8 cellular contexts compared by ENCODE assay signal in the genomic region with DNA sequence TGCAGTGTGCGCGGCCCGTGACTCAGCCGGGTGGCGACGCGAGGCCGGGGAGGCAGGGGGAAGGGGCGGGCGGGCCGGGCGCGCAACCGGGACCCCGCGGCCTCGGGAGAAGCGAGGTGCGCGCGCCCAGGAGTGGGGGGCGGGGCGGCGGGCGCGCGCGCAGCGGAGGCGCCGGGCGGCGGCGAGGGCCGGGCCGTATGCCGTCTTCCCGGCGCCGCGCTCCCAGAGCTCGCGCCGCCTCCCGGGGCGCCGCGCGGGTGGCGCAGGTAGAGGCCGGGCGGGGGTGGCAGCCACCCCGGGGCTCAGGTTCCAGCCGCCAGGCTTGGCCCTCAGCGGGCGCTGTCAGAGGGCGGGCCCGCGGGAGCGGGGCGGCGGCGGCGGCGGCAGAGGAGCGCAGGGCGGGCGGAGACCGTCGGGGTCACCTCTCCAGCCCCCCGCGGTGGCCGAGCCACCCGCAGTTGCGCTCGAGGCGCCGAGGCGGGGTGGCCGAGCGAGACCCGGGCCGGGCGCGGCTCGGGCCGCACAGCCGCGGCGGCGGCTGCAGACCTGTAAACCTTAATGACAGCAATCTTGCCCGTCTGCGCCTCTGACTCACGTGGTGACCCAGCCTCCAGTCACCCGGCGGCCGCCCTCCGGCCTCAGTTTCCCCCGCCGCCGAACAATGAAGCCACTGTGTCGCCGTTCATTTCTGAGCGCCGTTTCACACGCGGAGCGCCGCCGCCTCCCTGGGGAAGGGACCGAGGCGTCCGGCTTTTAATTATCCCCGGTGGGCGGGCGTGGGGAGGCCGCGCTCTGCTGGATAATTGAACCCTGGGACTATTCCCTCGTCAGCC. TPM values are rescaled to one million over a fixed set of nuclear protein-coding genes. Genes with fewer than 3 reads are reported as not detected.
DNase-seq lines count a peak whose midpoint lies in the region; ATAC-seq, FAIRE-seq and TF ChIP-seq lines count a peak whose summit lies in the region.

No MANE protein-coding gene starts in this region.

- H3K9me3 ChIP-seq in Karpas-422 (ENCODE audit: low read length) = no peaks in the 10 kb centered on the region

- FAIRE-seq in bronchial epithelial cell (lab: Jason Lieb, UNC) = no peak

- no peaks in the 10 kb centered on the region for H3K27me3 ChIP-seq in Karpas-422 (ENCODE audit: low read length)
- H3K27me3 ChIP-seq in bronchial epithelial cell (ENCODE audit: control insufficient read depth, insufficient read depth, low read length) = no peaks in the 10 kb centered on the region

- H3K27ac ChIP-seq in Karpas-422 (ENCODE audit: low read length) (no peak overlapping the region), VCaP (peak overlapping the region; percentile 80)

- peaks cover 8% of the 10 kb centered on the region for H3K4me1 ChIP-seq in Karpas-422 (ENCODE audit: low read length)

- H3K9ac ChIP-seq in Karpas-422 (ENCODE audit: low read length) = peak overlapping the region; percentile 51; the same call in 1 of the 2 replicates

- H3K79me2 ChIP-seq in Karpas-422 (ENCODE audit: low read length) = no peaks in the 10 kb centered on the region

- peak overlapping the region; percentile 56 for H3K4me2 ChIP-seq in Karpas-422 (ENCODE audit: low read depth, low read length, poor library complexity, severe bottlenecking)

- DNase-seq in D341Med (ENCODE audit: low spot score) (peak; percentile 97), Karpas-422 (peak; percentile 61), bronchial epithelial cell (ENCODE audit: low read depth) (no peak), left lobe of liver (ENCODE audit: low spot score) (peak; percentile 78), NCI-H446 treated with DMSO at 0.1 percent for 48 hours (lab: John Stamatoyannopoulos, UW) (no peak)
- DNase-seq in stimulated activated CD4-positive, alpha-beta T cell treated with anti-CD3 and anti-CD28 coated beads, Interleukin-4, amount 100 ng/mL, for 24 hours = peak; percentile 62

- no peaks in the 10 kb centered on the region for H4K20me1 ChIP-seq in Karpas-422 (ENCODE audit: insufficient read depth, low read depth, low read length)

- H3K4me3 ChIP-seq in Karpas-422 (ENCODE audit: low read length) (peak overlapping the region; percentile 62), bronchial epithelial cell (ENCODE audit: low read depth, low read length) (peak overlapping the region; percentile 58)

- H3K9me2 ChIP-seq in Karpas-422 (replicated peaks; ENCODE audit: insufficient read depth, low read length) = no peaks in the 10 kb centered on the region

- no peak for TF ChIP-seq CTCF in VCaP (conservative IDR thresholded peaks at IDR 0.05)
- TF ChIP-seq CTCF in bronchial epithelial cell (IDR thresholded peaks at IDR 0.05; ENCODE audit: insufficient read depth, low read length, severe bottlenecking) = no peak

- H2AFZ ChIP-seq in Karpas-422 (ENCODE audit: low read length) = no peak overlapping the region

- peak; percentile 56 for ATAC-seq in GM21423 (IDR thresholded peaks at IDR 0.05; ENCODE audit: unreplicated experiment)
- peak; percentile 91 for ATAC-seq in left lobe of liver

- H3K36me3 ChIP-seq in Karpas-422 (ENCODE audit: insufficient read depth, low read length) (no peaks in the 10 kb centered on the region), bronchial epithelial cell (ENCODE audit: control insufficient read depth, insufficient read depth, low read length) (no peaks in the 10 kb centered on the region)

RNA-seq across cellular contexts. Expression of a gene that starts 25.3 kb away (rescaled TPM):
- total RNA-seq in Karpas-422 (2014; rRNA removed; shearing (Covaris generic); ENCODE audit: low replicate concordance) = 1.3 and 2.1 TPM in 2 replicates
- total RNA-seq in bronchial epithelial cell (11.5 and 19.2 TPM in 2 replicates), left lobe of liver (12.4 TPM)

Comparison
In these comparisons a context has a peak if more than half of its experiments do, and no peak if none do; other contexts are left out.
1. DNase-seq: peak in D341Med (single experiment), Karpas-422 (single experiment), left lobe of liver (single experiment) and stimulated activated CD4-positive, alpha-beta T cell treated with anti-CD3 and anti-CD28 coated beads, Interleukin-4, amount 100 ng/mL, for 24 hours (single experiment); none in bronchial epithelial cell (single experiment) and NCI-H446 treated with DMSO at 0.1 percent for 48 hours (single experiment).